In the genomic region with DNA sequence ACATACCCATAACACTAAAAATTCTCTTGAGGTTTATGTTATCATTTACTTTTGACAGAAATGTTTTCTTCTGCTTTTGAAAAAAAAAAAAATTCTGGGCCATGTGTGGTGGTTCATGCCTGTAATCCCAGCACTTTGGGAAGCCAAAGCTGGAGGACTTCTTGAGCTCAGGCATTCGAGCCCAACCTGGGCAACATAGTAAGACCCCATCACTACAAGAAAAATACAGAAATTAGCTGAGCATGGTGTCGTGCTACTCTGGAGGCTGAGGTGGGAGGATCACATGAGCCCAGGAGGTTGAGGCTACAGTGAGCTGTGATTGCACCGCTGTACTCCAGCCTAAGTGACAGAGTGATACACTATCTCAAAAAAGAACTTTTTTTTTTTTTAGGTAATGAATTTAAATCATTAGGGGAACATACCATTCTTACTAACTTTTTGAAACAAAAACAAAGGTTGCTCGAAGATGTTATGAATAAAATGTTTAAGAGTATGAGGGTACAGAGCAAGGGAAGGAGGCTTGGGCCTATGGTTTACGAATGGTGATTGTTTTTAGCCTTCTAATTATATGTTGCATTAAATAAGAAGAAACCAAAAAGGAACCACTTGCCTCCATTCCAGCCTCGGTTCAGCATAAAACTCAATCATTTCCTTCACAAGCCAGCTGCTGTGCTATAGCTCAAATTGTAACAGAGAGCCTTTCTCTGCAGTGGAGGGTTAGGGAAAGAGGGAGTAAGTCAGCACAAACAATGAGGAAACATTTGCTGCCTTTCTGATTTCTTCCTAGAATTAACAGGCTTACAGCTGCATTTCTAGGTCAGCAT, we compare ENCODE assay signal across 1 cellular context.
TF ChIP-seq lines count a peak whose summit lies in the region.

No MANE protein-coding gene starts in this region.

TF ChIP-seq in GM23338, 12 proteins besides CTCF, POLR2A, EP300 and RAD21 (continued from another document):
- TF ChIP-seq, protein P1, sequence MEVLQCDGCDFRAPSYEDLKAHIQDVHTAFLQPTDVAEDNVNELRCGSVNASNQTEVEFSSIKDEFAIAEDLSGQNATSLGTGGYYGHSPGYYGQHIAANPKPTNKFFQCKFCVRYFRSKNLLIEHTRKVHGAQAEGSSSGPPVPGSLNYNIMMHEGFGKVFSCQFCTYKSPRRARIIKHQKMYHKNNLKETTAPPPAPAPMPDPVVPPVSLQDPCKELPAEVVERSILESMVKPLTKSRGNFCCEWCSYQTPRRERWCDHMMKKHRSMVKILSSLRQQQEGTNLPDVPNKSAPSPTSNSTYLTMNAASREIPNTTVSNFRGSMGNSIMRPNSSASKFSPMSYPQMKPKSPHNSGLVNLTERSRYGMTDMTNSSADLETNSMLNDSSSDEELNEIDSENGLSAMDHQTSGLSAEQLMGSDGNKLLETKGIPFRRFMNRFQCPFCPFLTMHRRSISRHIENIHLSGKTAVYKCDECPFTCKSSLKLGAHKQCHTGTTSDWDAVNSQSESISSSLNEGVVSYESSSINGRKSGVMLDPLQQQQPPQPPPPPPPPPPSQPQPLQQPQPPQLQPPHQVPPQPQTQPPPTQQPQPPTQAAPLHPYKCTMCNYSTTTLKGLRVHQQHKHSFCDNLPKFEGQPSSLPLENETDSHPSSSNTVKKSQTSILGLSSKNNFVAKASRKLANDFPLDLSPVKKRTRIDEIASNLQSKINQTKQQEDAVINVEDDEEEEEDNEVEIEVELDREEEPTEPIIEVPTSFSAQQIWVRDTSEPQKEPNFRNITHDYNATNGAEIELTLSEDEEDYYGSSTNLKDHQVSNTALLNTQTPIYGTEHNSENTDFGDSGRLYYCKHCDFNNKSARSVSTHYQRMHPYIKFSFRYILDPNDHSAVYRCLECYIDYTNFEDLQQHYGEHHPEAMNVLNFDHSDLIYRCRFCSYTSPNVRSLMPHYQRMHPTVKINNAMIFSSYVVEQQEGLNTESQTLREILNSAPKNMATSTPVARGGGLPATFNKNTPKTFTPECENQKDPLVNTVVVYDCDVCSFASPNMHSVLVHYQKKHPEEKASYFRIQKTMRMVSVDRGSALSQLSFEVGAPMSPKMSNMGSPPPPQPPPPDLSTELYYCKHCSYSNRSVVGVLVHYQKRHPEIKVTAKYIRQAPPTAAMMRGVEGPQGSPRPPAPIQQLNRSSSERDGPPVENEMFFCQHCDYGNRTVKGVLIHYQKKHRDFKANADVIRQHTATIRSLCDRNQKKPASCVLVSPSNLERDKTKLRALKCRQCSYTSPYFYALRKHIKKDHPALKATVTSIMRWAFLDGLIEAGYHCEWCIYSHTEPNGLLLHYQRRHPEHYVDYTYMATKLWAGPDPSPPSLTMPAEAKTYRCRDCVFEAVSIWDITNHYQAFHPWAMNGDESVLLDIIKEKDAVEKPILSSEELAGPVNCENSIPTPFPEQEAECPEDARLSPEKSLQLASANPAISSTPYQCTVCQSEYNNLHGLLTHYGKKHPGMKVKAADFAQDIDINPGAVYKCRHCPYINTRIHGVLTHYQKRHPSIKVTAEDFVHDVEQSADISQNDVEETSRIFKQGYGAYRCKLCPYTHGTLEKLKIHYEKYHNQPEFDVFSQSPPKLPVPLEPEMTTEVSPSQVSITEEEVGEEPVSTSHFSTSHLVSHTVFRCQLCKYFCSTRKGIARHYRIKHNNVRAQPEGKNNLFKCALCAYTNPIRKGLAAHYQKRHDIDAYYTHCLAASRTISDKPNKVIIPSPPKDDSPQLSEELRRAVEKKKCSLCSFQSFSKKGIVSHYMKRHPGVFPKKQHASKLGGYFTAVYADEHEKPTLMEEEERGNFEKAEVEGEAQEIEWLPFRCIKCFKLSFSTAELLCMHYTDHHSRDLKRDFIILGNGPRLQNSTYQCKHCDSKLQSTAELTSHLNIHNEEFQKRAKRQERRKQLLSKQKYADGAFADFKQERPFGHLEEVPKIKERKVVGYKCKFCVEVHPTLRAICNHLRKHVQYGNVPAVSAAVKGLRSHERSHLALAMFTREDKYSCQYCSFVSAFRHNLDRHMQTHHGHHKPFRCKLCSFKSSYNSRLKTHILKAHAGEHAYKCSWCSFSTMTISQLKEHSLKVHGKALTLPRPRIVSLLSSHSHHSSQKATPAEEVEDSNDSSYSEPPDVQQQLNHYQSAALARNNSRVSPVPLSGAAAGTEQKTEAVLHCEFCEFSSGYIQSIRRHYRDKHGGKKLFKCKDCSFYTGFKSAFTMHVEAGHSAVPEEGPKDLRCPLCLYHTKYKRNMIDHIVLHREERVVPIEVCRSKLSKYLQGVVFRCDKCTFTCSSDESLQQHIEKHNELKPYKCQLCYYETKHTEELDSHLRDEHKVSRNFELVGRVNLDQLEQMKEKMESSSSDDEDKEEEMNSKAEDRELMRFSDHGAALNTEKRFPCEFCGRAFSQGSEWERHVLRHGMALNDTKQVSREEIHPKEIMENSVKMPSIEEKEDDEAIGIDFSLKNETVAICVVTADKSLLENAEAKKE (CRISPR knock-in tag; IDR thresholded peaks at IDR 0.05) = no peak
- no peak for TF ChIP-seq POLR2AphosphoS5 (IDR thresholded peaks at IDR 0.05; ENCODE audit: low read depth)
